Comparison of ENCODE assay signal across 1 cellular context in the genomic region with DNA sequence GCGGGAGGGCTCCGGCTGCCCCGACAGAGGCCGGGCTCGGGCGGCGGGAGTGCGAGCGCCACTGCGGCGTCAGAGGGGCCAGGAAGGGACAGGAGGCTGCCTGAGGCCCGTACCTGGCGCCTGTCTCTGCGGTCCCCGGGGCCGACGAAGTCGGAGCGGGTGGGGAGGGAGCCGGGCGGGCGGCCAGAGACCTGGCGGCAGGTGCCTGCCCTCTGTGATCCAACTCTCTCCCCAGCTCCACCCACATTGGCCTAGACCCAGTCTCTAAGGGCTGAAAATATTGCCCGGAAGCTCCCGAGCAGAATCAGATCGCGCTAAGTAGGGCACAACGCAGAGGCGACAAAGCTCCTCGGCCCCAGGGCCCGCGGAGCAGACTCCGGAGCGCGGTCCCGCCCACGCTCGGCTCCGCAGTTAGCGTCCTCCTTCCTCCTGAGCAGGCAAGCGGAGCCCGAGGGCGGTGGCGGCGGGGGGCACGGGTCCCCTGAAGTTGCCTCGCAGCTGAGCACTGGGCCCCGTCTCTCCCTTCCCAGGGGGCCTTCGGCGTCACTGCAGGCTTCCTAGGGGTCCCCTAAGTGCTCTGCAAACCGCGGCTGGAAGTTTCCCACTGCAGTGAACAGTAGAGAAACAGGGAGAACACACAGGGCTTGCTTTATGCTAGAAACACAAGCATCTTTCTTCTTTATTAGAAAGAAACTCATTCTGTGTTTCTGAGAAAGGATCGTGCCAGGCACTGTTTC.
TF ChIP-seq lines count a peak whose summit lies in the region.

A gene (plus strand): TSS at position 307 of the 737 bp plus-strand sequence. CDS start 906 bp downstream, outside the sequence.

TF ChIP-seq in K562, 482 proteins besides CTCF, POLR2A, EP300 and RAD21 (continued from another document and continues in another):
- TF ChIP-seq, protein P1, sequence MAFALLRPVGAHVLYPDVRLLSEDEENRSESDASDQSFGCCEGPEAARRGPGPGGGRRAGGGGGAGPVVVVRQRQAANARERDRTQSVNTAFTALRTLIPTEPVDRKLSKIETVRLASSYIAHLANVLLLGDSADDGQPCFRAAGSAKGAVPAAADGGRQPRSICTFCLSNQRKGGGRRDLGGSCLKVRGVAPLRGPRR (CRISPR knock-in tag; IDR thresholded peaks at IDR 0.05): no peak
- TF ChIP-seq, protein P2, sequence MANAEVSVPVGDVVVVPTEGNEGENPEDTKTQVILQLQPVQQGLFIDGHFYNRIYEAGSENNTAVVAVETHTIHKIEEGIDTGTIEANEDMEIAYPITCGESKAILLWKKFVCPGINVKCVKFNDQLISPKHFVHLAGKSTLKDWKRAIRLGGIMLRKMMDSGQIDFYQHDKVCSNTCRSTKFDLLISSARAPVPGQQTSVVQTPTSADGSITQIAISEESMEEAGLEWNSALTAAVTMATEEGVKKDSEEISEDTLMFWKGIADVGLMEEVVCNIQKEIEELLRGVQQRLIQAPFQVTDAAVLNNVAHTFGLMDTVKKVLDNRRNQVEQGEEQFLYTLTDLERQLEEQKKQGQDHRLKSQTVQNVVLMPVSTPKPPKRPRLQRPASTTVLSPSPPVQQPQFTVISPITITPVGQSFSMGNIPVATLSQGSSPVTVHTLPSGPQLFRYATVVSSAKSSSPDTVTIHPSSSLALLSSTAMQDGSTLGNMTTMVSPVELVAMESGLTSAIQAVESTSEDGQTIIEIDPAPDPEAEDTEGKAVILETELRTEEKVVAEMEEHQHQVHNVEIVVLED (CRISPR knock-in tag; IDR thresholded peaks at IDR 0.05): no peak
- TF ChIP-seq PML (IDR thresholded peaks at IDR 0.05; ENCODE audit: low read length) (peak; percentile 73), ZFX (CRISPR knock-in tag; IDR thresholded peaks at IDR 0.05) (peak; percentile 54), RNF2 (IDR thresholded peaks at IDR 0.05) (peak; percentile 36; the same call in 1 of the 2 replicates), PHF8 (IDR thresholded peaks at IDR 0.05; ENCODE audit: borderline replicate concordance, low read length) (peak; percentile 35; the same call in 1 of the 2 replicates), ZFP1 (CRISPR knock-in tag; IDR thresholded peaks at IDR 0.05) (no peak), RBM22 (IDR thresholded peaks at IDR 0.05; ENCODE audit: low read depth, low read length, poor library complexity, severe bottlenecking) (peak; percentile 47), ZNF507 (tag; conservative IDR thresholded peaks at IDR 0.05) (no peak), YY1 (IDR thresholded peaks at IDR 0.05; ENCODE audit: borderline replicate concordance in 1 of 3, control insufficient read depth in 1 of 3, extremely low read depth in 1 of 3, insufficient read depth in 3 of 3, insufficient read length in 1 of 3, insufficient replicate concordance in 2 of 3, low read depth in 1 of 3, low read length in 2 of 3) (peak in 2 of 3 experiments; percentile 22 to 49), PHF20 (IDR thresholded peaks at IDR 0.05; ENCODE audit: partially characterized antibody) (no peak), TCF3 (CRISPR knock-in tag; IDR thresholded peaks at IDR 0.05) (no peak; the same call in 1 of the 2 replicates), SRSF3 (IDR thresholded peaks at IDR 0.05; ENCODE audit: insufficient read depth, low read length) (0 out of 2 replicates have a peak, but pooled peaks have one; percentile 49), MCM2 (IDR thresholded peaks at IDR 0.05; ENCODE audit: low read depth) (no peak), FOXK2 (conservative IDR thresholded peaks at IDR 0.05 in 1 of 2, IDR thresholded peaks at IDR 0.05 in 1 of 2; ENCODE audit: low read depth in 2 of 2) (no peak), POLR2H (tag; IDR thresholded peaks at IDR 0.05; ENCODE audit: low read depth) (peak; percentile 28; the same call in 1 of the 2 replicates), FIP1L1 (IDR thresholded peaks at IDR 0.05; ENCODE audit: low read depth, low read length, poor library complexity, severe bottlenecking) (no peak), STAT5B (CRISPR knock-in tag; IDR thresholded peaks at IDR 0.05) (no peak), FOXJ2 (tag; IDR thresholded peaks at IDR 0.05) (no peak), TRIM28 (IDR thresholded peaks at IDR 0.05) (no peak), DNMT1 (IDR thresholded peaks at IDR 0.05) (no peak), CREB1 (IDR thresholded peaks at IDR 0.05) (peak; percentile 34; the same call in 1 of the 2 replicates), CREB1 (CRISPR knock-in tag; IDR thresholded peaks at IDR 0.05) (no peak; the same call in 1 of the 2 replicates), NFIC (IDR thresholded peaks at IDR 0.05) (peak; percentile 76), ZNF75A (CRISPR knock-in tag; IDR thresholded peaks at IDR 0.05) (no peak), RFX1 (IDR thresholded peaks at IDR 0.05) (no peak), TBL1XR1 (IDR thresholded peaks at IDR 0.05; ENCODE audit: low read length in 2 of 2) (no peak), STAG1 (CRISPR knock-in tag; IDR thresholded peaks at IDR 0.05; ENCODE audit: borderline replicate concordance) (no peak), HDAC8 (tag; IDR thresholded peaks at IDR 0.05) (no peak), U2AF2 (optimal IDR thresholded peaks at IDR 0.05; ENCODE audit: low read depth, low read length) (no peak), ZEB2 (IDR thresholded peaks at IDR 0.05) (no peak), CHCHD3 (CRISPR knock-in tag; IDR thresholded peaks at IDR 0.05) (no peak; the same call in 1 of the 2 replicates), ZNF780A (CRISPR knock-in tag; IDR thresholded peaks at IDR 0.05) (no peak), ETV1 (tag; conservative IDR thresholded peaks at IDR 0.05; ENCODE audit: low read depth) (peak; percentile 83), NRF1 (conservative IDR thresholded peaks at IDR 0.05 in 1 of 2, IDR thresholded peaks at IDR 0.05 in 1 of 2) (peak; percentile 77 to 80), MECOM (CRISPR knock-in tag; IDR thresholded peaks at IDR 0.05) (no peak), ZNF324 (CRISPR knock-in tag; IDR thresholded peaks at IDR 0.05) (no peak)
- TF ChIP-seq, protein P3, sequence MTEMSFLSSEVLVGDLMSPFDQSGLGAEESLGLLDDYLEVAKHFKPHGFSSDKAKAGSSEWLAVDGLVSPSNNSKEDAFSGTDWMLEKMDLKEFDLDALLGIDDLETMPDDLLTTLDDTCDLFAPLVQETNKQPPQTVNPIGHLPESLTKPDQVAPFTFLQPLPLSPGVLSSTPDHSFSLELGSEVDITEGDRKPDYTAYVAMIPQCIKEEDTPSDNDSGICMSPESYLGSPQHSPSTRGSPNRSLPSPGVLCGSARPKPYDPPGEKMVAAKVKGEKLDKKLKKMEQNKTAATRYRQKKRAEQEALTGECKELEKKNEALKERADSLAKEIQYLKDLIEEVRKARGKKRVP (CRISPR knock-in tag; IDR thresholded peaks at IDR 0.05): no peak
- TF ChIP-seq, protein P4, sequence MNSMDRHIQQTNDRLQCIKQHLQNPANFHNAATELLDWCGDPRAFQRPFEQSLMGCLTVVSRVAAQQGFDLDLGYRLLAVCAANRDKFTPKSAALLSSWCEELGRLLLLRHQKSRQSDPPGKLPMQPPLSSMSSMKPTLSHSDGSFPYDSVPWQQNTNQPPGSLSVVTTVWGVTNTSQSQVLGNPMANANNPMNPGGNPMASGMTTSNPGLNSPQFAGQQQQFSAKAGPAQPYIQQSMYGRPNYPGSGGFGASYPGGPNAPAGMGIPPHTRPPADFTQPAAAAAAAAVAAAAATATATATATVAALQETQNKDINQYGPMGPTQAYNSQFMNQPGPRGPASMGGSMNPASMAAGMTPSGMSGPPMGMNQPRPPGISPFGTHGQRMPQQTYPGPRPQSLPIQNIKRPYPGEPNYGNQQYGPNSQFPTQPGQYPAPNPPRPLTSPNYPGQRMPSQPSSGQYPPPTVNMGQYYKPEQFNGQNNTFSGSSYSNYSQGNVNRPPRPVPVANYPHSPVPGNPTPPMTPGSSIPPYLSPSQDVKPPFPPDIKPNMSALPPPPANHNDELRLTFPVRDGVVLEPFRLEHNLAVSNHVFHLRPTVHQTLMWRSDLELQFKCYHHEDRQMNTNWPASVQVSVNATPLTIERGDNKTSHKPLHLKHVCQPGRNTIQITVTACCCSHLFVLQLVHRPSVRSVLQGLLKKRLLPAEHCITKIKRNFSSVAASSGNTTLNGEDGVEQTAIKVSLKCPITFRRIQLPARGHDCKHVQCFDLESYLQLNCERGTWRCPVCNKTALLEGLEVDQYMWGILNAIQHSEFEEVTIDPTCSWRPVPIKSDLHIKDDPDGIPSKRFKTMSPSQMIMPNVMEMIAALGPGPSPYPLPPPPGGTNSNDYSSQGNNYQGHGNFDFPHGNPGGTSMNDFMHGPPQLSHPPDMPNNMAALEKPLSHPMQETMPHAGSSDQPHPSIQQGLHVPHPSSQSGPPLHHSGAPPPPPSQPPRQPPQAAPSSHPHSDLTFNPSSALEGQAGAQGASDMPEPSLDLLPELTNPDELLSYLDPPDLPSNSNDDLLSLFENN (IDR thresholded peaks at IDR 0.05; ENCODE audit: low read depth in 2 of 2, low read length in 2 of 2): no peak
- TF ChIP-seq, protein P5, sequence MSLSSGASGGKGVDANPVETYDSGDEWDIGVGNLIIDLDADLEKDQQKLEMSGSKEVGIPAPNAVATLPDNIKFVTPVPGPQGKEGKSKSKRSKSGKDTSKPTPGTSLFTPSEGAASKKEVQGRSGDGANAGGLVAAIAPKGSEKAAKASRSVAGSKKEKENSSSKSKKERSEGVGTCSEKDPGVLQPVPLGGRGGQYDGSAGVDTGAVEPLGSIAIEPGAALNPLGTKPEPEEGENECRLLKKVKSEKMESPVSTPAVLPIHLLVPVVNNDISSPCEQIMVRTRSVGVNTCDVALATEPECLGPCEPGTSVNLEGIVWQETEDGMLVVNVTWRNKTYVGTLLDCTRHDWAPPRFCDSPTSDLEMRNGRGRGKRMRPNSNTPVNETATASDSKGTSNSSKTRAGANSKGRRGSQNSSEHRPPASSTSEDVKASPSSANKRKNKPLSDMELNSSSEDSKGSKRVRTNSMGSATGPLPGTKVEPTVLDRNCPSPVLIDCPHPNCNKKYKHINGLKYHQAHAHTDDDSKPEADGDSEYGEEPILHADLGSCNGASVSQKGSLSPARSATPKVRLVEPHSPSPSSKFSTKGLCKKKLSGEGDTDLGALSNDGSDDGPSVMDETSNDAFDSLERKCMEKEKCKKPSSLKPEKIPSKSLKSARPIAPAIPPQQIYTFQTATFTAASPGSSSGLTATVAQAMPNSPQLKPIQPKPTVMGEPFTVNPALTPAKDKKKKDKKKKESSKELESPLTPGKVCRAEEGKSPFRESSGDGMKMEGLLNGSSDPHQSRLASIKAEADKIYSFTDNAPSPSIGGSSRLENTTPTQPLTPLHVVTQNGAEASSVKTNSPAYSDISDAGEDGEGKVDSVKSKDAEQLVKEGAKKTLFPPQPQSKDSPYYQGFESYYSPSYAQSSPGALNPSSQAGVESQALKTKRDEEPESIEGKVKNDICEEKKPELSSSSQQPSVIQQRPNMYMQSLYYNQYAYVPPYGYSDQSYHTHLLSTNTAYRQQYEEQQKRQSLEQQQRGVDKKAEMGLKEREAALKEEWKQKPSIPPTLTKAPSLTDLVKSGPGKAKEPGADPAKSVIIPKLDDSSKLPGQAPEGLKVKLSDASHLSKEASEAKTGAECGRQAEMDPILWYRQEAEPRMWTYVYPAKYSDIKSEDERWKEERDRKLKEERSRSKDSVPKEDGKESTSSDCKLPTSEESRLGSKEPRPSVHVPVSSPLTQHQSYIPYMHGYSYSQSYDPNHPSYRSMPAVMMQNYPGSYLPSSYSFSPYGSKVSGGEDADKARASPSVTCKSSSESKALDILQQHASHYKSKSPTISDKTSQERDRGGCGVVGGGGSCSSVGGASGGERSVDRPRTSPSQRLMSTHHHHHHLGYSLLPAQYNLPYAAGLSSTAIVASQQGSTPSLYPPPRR (CRISPR knock-in tag; IDR thresholded peaks at IDR 0.05; ENCODE audit: borderline replicate concordance): no peak
- TF ChIP-seq, protein P6, sequence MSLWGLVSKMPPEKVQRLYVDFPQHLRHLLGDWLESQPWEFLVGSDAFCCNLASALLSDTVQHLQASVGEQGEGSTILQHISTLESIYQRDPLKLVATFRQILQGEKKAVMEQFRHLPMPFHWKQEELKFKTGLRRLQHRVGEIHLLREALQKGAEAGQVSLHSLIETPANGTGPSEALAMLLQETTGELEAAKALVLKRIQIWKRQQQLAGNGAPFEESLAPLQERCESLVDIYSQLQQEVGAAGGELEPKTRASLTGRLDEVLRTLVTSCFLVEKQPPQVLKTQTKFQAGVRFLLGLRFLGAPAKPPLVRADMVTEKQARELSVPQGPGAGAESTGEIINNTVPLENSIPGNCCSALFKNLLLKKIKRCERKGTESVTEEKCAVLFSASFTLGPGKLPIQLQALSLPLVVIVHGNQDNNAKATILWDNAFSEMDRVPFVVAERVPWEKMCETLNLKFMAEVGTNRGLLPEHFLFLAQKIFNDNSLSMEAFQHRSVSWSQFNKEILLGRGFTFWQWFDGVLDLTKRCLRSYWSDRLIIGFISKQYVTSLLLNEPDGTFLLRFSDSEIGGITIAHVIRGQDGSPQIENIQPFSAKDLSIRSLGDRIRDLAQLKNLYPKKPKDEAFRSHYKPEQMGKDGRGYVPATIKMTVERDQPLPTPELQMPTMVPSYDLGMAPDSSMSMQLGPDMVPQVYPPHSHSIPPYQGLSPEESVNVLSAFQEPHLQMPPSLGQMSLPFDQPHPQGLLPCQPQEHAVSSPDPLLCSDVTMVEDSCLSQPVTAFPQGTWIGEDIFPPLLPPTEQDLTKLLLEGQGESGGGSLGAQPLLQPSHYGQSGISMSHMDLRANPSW (CRISPR knock-in tag; IDR thresholded peaks at IDR 0.05): no peak
- TF ChIP-seq, protein P7, sequence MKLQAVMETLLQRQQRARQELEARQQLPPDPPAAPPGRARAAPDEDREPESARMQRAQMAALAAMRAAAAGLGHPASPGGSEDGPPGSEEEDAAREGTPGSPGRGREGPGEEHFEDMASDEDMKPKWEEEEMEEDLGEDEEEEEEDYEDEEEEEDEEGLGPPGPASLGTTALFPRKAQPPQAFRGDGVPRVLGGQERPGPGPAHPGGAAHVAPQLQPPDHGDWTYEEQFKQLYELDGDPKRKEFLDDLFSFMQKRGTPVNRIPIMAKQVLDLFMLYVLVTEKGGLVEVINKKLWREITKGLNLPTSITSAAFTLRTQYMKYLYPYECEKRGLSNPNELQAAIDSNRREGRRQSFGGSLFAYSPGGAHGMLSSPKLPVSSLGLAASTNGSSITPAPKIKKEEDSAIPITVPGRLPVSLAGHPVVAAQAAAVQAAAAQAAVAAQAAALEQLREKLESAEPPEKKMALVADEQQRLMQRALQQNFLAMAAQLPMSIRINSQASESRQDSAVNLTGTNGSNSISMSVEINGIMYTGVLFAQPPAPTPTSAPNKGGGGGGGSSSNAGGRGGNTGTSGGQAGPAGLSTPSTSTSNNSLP (IDR thresholded peaks at IDR 0.05; ENCODE audit: borderline replicate concordance, low read depth, low read length): no peak
